ENCODE assay signal across 23 cellular contexts in the genomic region with DNA sequence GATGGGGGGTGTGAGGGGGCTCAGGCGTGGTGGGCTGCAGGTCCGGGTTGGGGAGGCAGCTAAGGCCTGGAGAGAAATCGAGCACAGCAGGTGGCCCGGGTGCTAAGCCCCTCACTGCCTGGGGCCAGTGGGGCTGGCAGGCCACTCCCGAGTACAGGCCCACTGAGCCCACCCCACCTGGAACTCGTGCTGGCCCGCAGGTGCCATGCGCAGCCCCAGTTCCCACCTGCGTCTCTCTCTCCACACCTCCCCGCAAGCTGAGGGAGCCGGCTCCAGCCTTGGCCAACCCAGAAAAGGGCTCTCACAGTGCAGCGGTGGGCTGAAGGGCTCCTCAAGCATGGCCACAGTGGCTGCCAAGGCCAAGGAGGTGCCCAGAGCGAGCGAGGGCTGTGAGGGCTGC.
"Had no signal": no experiment of that assay in that cellular context is flagged by ENCODE, and none has a peak within 500 bp of the region (broad histone marks: within the 10 kb centered on the region; RNA-seq: fewer than 3 reads in every experiment).

No MANE protein-coding gene starts in this region.

- H3K9me3 Mint-ChIP-seq: activated T-cell treated with anti-CD3 and anti-CD28 coated beads, Interleukin-2, amount 50 U/mL, for 4 hours; activated T-helper 17 cell treated with anti-CD3 and anti-CD28 coated beads, Interleukin-2, amount 50 U/mL, for 72 hours; stimulated activated effector memory CD8-positive, alpha-beta T cell treated with anti-CD3 and anti-CD28 coated beads, Interleukin-12 subunit alpha, Interleukin-12 subunit beta, amount 100 ng/mL, for 72 hours; stimulated activated naive CD8-positive, alpha-beta T cell treated with anti-CD3 and anti-CD28 coated beads, Interleukin-15, amount 100 ng/mL, for 72 hours had no signal

- H3K27me3 Mint-ChIP-seq: activated CD4-positive, alpha-beta memory T cell treated with anti-CD3 and anti-CD28 coated beads, Interleukin-2, amount 10 ng/mL, durations not matched to agents 7 days and 5 days; activated CD4-positive, alpha-beta T cell treated with anti-CD3 and anti-CD28 coated beads, Interleukin-2, amount 10 ng/mL, durations not matched to agents 7 days and 5 days; activated T-helper 17 cell treated with anti-CD3 and anti-CD28 coated beads, Interleukin-2, amount 50 U/mL, for 72 hours; progenitor cell of endocrine pancreas; stimulated activated naive CD8-positive, alpha-beta T cell treated with anti-CD3 and anti-CD28 coated beads, Interleukin-15, amount 100 ng/mL, for 72 hours; T-cell had no signal

- ATAC-seq: activated T-cell treated with anti-CD3 and anti-CD28 coated beads, Interleukin-2, amount 50 U/mL, for 4 hours; activated T-helper 17 cell treated with anti-CD3 and anti-CD28 coated beads, Interleukin-2, amount 50 U/mL, for 72 hours; gastroesophageal sphincter; natural killer cell; right lobe of liver; stimulated activated effector memory CD8-positive, alpha-beta T cell treated with anti-CD3 and anti-CD28 coated beads, Interleukin-12 subunit alpha, Interleukin-12 subunit beta, amount 100 ng/mL, for 72 hours; stimulated activated naive CD8-positive, alpha-beta T cell treated with anti-CD3 and anti-CD28 coated beads, Interleukin-15, amount 100 ng/mL, for 72 hours; T-cell; WTC11 had no signal

- DNase-seq: activated CD4-positive, alpha-beta memory T cell treated with anti-CD3 and anti-CD28 coated beads, Interleukin-2, amount 10 ng/mL, durations not matched to agents 7 days and 5 days; activated CD4-positive, alpha-beta T cell treated with anti-CD3 and anti-CD28 coated beads for 1 hour; activated CD4-positive, alpha-beta T cell treated with anti-CD3 and anti-CD28 coated beads, Interleukin-2, amount 10 ng/mL, durations not matched to agents 7 days and 5 days; activated gamma-delta T cell treated with Interleukin-2 at 50 U/mL for 16 hours; activated naive CD4-positive, alpha-beta T cell treated with anti-CD3 and anti-CD28 coated beads, Interleukin-2, amount 50 U/mL, for 16 hours; activated T-cell treated with anti-CD3 and anti-CD28 coated beads, Interleukin-2, amount 50 U/mL, for 4 hours; amniotic stem cell; cerebellar nuclear complex; dorsolateral prefrontal cortex; effector memory CD4-positive, alpha-beta T cell; left colon; natural killer cell; right lobe of liver; stimulated activated CD4-positive, alpha-beta T cell treated with anti-CD3 and anti-CD28 coated beads, Interleukin-4, amount 100 ng/mL, for 24 hours; stimulated activated naive CD8-positive, alpha-beta T cell treated with anti-CD3 and anti-CD28 coated beads, Interleukin-15, amount 100 ng/mL, for 72 hours; T-cell; upper lobe of right lung had no signal

- H3K27ac Mint-ChIP-seq: activated CD4-positive, alpha-beta memory T cell treated with anti-CD3 and anti-CD28 coated beads, Interleukin-2, amount 10 ng/mL, durations not matched to agents 7 days and 5 days; activated CD4-positive, alpha-beta T cell treated with anti-CD3 and anti-CD28 coated beads, Interleukin-2, amount 10 ng/mL, durations not matched to agents 7 days and 5 days; activated T-helper 17 cell treated with anti-CD3 and anti-CD28 coated beads, Interleukin-2, amount 50 U/mL, for 72 hours; natural killer cell; neural progenitor cell; stimulated activated effector memory CD8-positive, alpha-beta T cell treated with anti-CD3 and anti-CD28 coated beads, Interleukin-12 subunit alpha, Interleukin-12 subunit beta, amount 100 ng/mL, for 72 hours; stimulated activated naive CD8-positive, alpha-beta T cell treated with anti-CD3 and anti-CD28 coated beads, Interleukin-15, amount 100 ng/mL, for 72 hours; T-cell; WTC11 had no signal

- H3K36me3 Mint-ChIP-seq: natural killer cell; neural progenitor cell; stimulated activated effector memory CD8-positive, alpha-beta T cell treated with anti-CD3 and anti-CD28 coated beads, Interleukin-12 subunit alpha, Interleukin-12 subunit beta, amount 100 ng/mL, for 72 hours; T-cell had no signal

- H3K4me3 Mint-ChIP-seq: activated CD4-positive, alpha-beta memory T cell treated with anti-CD3 and anti-CD28 coated beads, Interleukin-2, amount 10 ng/mL, durations not matched to agents 7 days and 5 days; activated CD4-positive, alpha-beta T cell treated with anti-CD3 and anti-CD28 coated beads, Interleukin-2, amount 10 ng/mL, durations not matched to agents 7 days and 5 days; activated T-cell treated with anti-CD3 and anti-CD28 coated beads, Interleukin-2, amount 50 U/mL, for 4 hours; activated T-helper 17 cell treated with anti-CD3 and anti-CD28 coated beads, Interleukin-2, amount 50 U/mL, for 72 hours; natural killer cell; neural progenitor cell; stimulated activated effector memory CD8-positive, alpha-beta T cell treated with anti-CD3 and anti-CD28 coated beads, Interleukin-12 subunit alpha, Interleukin-12 subunit beta, amount 100 ng/mL, for 72 hours; stimulated activated naive CD8-positive, alpha-beta T cell treated with anti-CD3 and anti-CD28 coated beads, Interleukin-15, amount 100 ng/mL, for 72 hours; T-cell; WTC11 had no signal

- H3K4me1 Mint-ChIP-seq: activated CD4-positive, alpha-beta memory T cell treated with anti-CD3 and anti-CD28 coated beads, Interleukin-2, amount 10 ng/mL, durations not matched to agents 7 days and 5 days; activated CD4-positive, alpha-beta T cell treated with anti-CD3 and anti-CD28 coated beads, Interleukin-2, amount 10 ng/mL, durations not matched to agents 7 days and 5 days; activated T-helper 17 cell treated with anti-CD3 and anti-CD28 coated beads, Interleukin-2, amount 50 U/mL, for 72 hours; natural killer cell; neural progenitor cell; stimulated activated effector memory CD8-positive, alpha-beta T cell treated with anti-CD3 and anti-CD28 coated beads, Interleukin-12 subunit alpha, Interleukin-12 subunit beta, amount 100 ng/mL, for 72 hours; stimulated activated naive CD8-positive, alpha-beta T cell treated with anti-CD3 and anti-CD28 coated beads, Interleukin-15, amount 100 ng/mL, for 72 hours; T-cell; WTC11 had no signal
